ENCODE assay signal across 1 cellular context in the genomic region with DNA sequence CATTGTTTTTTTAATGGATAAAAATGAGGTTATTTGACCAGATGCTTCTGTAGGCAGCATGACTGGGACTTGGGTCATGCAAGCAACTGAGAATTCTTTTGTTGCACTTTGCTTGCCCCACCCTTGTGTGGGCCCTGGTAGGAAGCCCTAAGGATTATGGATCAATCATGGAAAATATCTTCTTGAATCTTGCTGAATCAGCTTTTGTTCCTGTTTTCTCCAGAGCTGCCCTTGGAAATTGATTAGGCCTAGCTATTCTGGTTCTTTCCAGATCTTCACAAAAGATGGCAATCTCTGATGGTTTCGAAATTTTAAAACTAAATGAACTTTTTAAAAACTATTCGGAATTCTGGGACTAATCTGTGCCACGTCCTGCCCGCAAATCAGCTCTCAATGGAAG.
A peak's percentile ranks its signal among the peaks of the same experiment; 100 is the strongest.
TF ChIP-seq lines count a peak whose summit lies in the region.

No MANE protein-coding gene starts in this region.

TF ChIP-seq in A549, 52 proteins besides CTCF, POLR2A, EP300 and RAD21:
- TF ChIP-seq, protein P1, sequence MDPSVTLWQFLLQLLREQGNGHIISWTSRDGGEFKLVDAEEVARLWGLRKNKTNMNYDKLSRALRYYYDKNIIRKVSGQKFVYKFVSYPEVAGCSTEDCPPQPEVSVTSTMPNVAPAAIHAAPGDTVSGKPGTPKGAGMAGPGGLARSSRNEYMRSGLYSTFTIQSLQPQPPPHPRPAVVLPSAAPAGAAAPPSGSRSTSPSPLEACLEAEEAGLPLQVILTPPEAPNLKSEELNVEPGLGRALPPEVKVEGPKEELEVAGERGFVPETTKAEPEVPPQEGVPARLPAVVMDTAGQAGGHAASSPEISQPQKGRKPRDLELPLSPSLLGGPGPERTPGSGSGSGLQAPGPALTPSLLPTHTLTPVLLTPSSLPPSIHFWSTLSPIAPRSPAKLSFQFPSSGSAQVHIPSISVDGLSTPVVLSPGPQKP (IDR thresholded peaks at IDR 0.05; ENCODE audit: low read depth, low read length), result no peak
- TF ChIP-seq, protein P2, sequence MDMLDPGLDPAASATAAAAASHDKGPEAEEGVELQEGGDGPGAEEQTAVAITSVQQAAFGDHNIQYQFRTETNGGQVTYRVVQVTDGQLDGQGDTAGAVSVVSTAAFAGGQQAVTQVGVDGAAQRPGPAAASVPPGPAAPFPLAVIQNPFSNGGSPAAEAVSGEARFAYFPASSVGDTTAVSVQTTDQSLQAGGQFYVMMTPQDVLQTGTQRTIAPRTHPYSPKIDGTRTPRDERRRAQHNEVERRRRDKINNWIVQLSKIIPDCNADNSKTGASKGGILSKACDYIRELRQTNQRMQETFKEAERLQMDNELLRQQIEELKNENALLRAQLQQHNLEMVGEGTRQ (IDR thresholded peaks at IDR 0.05), result no peak
- no peak for TF ChIP-seq FOSL2 (IDR thresholded peaks at IDR 0.05)
- TF ChIP-seq FOSL2 (CRISPR knock-in tag; IDR thresholded peaks at IDR 0.05), result no peak
- no peak for TF ChIP-seq RCOR1 (IDR thresholded peaks at IDR 0.05; ENCODE audit: low read depth, low read length)
- no peak for TF ChIP-seq FOXS1 (CRISPR knock-in tag; IDR thresholded peaks at IDR 0.05)
- peak; percentile 65 for TF ChIP-seq MAFK (IDR thresholded peaks at IDR 0.05; ENCODE audit: partially characterized antibody)
- no peak for TF ChIP-seq RNF2 (IDR thresholded peaks at IDR 0.05; ENCODE audit: borderline replicate concordance, low read depth)
